Comparison of ENCODE assay signal across 21 cellular contexts in the genomic region with DNA sequence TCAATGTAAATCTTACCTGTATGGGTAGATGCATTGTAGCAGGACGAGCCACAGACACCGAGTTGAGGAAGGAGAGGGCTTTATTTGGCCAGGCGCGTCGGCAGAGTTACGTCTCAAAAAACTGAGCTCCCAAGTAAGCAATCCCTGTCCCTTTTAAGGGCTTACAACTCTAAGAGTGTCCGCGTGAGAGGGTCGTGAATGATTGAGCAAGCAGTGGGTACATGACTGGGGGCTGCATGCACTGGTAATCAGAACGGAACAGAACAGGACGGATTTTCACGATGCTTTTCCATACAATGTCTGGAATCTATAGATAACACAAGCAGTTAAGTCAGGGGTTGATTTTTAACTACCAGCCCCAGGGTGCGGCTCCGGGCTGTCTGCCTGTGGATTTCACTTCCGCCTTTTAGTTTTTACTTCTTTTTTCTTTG.
DNase-seq lines count a peak whose midpoint lies in the region; ATAC-seq, FAIRE-seq and TF ChIP-seq lines count a peak whose summit lies in the region.
"Had no signal": no experiment of that assay in that cellular context is flagged by ENCODE, and none has a peak within 500 bp of the region (broad histone marks: within the 10 kb centered on the region; RNA-seq: fewer than 3 reads in every experiment).

No MANE protein-coding gene starts in this region.

- H3K9ac ChIP-seq in H1 (replicated peaks in 1 of 4; ENCODE audit: extremely low read depth in 1 of 4, low read depth in 3 of 4, low read length in 3 of 4) (no peak overlapping the region), Karpas-422 (ENCODE audit: low read length) (no peak overlapping the region)

- H3K23me2 ChIP-seq in H1 (ENCODE audit: low read depth, low read length): no peaks in the 10 kb centered on the region

- no peak overlapping the region for H2BK120ac ChIP-seq in H1 (replicated peaks; ENCODE audit: low read depth, low read length)

- no peak overlapping the region for H3K56ac ChIP-seq in H1 (replicated peaks; ENCODE audit: insufficient read length, low read depth, low read length)

- DNase-seq in OCI-M1 (lab: John Stamatoyannopoulos, UW): peak; percentile 94
- no peak for DNase-seq in H1 (ENCODE audit: low read depth in 1 of 2, low spot score in 2 of 2)
- no peak for DNase-seq in progenitor cell of endocrine pancreas (ENCODE audit: low spot score, unreplicated experiment)
- DNase-seq in SHP77 (lab: John Stamatoyannopoulos, UW): no peak
- no peak for DNase-seq in superior temporal gyrus (ENCODE audit: extremely low spot score)
- DNase-seq in Karpas-422: no peak
- DNase-seq: activated CD4-positive, alpha-beta memory T cell treated with anti-CD3 and anti-CD28 coated beads for 36 hours; activated naive CD4-positive, alpha-beta T cell treated with anti-CD3 and anti-CD28 coated beads, Interleukin-2, amount 10 ng/mL, durations not matched to agents 7 days and 5 days; activated T-cell treated with anti-CD3 and anti-CD28 coated beads, Interleukin-2, amount 50 U/mL, for 24 hours; anterior cingulate cortex; caudate nucleus; CD8-positive, alpha-beta T cell; DND-41; NCI-H146; RPMI8226; testis; WERI-Rb-1 had no signal

- no peak overlapping the region for H4K8ac ChIP-seq in H1 (ENCODE audit: extremely low read depth, insufficient read depth, low read length)

- H3K27me3 ChIP-seq in H1 (replicated peaks in 1 of 4; ENCODE audit: control insufficient read depth in 3 of 4, extremely low read depth in 1 of 4, insufficient read depth in 3 of 4, low read length in 3 of 4) (no peaks in the 10 kb centered on the region), Karpas-422 (ENCODE audit: low read length) (no peaks in the 10 kb centered on the region)
- H3K27me3 ChIP-seq: testis had no signal

- no peak for TF ChIP-seq RAD21 in H1 (IDR thresholded peaks at IDR 0.05 in 1 of 2, conservative IDR thresholded peaks at IDR 0.05 in 1 of 2; ENCODE audit: low read depth in 2 of 2, low read length in 2 of 2)

- WGBS in H1 (ENCODE audit: extremely low coverage in 1 of 2, insufficient coverage in 1 of 2, insufficient read length in 1 of 2, insufficient replicate concordance in 2 of 2, low coverage in 1 of 2, low lambda C conversion rate in 2 of 2, missing lambda C conversion rate in 1 of 2), 2 experiments: 89% methylated on average over 10 of the region's 15 CpGs; no CpG with 5 or more reads in 1 of the 2 experiments

- no peak for TF ChIP-seq EP300 in H1 (IDR thresholded peaks at IDR 0.05; ENCODE audit: borderline replicate concordance in 1 of 2, low read depth in 2 of 2, low read length in 2 of 2)

- no peak overlapping the region for H3K4me2 ChIP-seq in H1 (ENCODE audit: insufficient read depth in 1 of 2, low read depth in 2 of 2, low read length in 2 of 2)
- H3K4me2 ChIP-seq in Karpas-422 (ENCODE audit: low read depth, low read length, poor library complexity, severe bottlenecking): no peak overlapping the region

- H3K79me1 ChIP-seq in H1 (ENCODE audit: low read depth, low read length): no peaks in the 10 kb centered on the region

- H2AK5ac ChIP-seq in H1 (ENCODE audit: low read depth, low read length): 0 out of 2 replicates have a peak overlapping the region, but pooled peaks have one; percentile 6

- peaks cover 0 to 5% (median 2%) of the 10 kb centered on the region in 4 experiments; a peak in 2 of 8 replicates for H3K36me3 ChIP-seq in H1 (ENCODE audit: control insufficient read depth in 2 of 4, insufficient read depth in 4 of 4, low read length in 3 of 4)
- H3K36me3 ChIP-seq in Karpas-422 (ENCODE audit: insufficient read depth, low read length): no peaks in the 10 kb centered on the region
- H3K36me3 ChIP-seq: WERI-Rb-1 had no signal

- H3K4me3 ChIP-seq in H1 (ENCODE audit: extremely low read depth in 1 of 4, insufficient read depth in 2 of 4, low read depth in 3 of 4, low read length in 4 of 4): no peak overlapping the region
- H3K4me3 ChIP-seq in Karpas-422 (ENCODE audit: low read length): no peak overlapping the region
- H3K4me3 ChIP-seq: testis had no signal

- H3K18ac ChIP-seq in H1 (ENCODE audit: extremely low read depth, low read length): no peak overlapping the region

- 0 out of 7 replicates have a peak, but pooled peaks cover 0 to 3% (median 0%) of the 10 kb centered on the region in 4 experiments for H3K4me1 ChIP-seq in H1 (replicated peaks in 1 of 4; ENCODE audit: control insufficient read depth in 3 of 4, insufficient read depth in 4 of 4, low read length in 3 of 4)
- no peaks in the 10 kb centered on the region for H3K4me1 ChIP-seq in Karpas-422 (ENCODE audit: low read length)
- H3K4me1 ChIP-seq: testis had no signal

- no peak overlapping the region for H4K5ac ChIP-seq in H1 (ENCODE audit: insufficient read length, low read depth, low read length)

- no peak overlapping the region for H2BK15ac ChIP-seq in H1 (ENCODE audit: low read length)

- H3K27ac ChIP-seq in H1 (ENCODE audit: low read depth, low read length) (no peak overlapping the region), Karpas-422 (ENCODE audit: low read length) (no peak overlapping the region)
- H3K27ac ChIP-seq: testis, WERI-Rb-1 had no signal

- 0 out of 2 replicates have a peak overlapping the region, but pooled peaks have one; percentile 27 for H2BK12ac ChIP-seq in H1 (ENCODE audit: low read depth, low read length)

- no peak for TF ChIP-seq CTCF in H1 (IDR thresholded peaks at IDR 0.05; ENCODE audit: control extremely low read depth in 1 of 3, insufficient read depth in 1 of 3, low read depth in 1 of 3, low read length in 3 of 3)
- no peak for TF ChIP-seq CTCF in progenitor cell of endocrine pancreas (IDR thresholded peaks at IDR 0.05; ENCODE audit: unreplicated experiment)

- H3K79me2 ChIP-seq in H1 (ENCODE audit: control insufficient read depth in 1 of 2, insufficient read depth in 2 of 2, low read length in 2 of 2) (no peaks in the 10 kb centered on the region), Karpas-422 (ENCODE audit: low read length) (no peaks in the 10 kb centered on the region)

- H4K91ac ChIP-seq in H1 (replicated peaks; ENCODE audit: insufficient read length, low read length): no peak overlapping the region

- H2BK5ac ChIP-seq in H1 (ENCODE audit: low read depth, low read length): no peak overlapping the region

- H3K23ac ChIP-seq in H1 (ENCODE audit: insufficient read length): no peak overlapping the region

- H3K4ac ChIP-seq in H1 (replicated peaks; ENCODE audit: insufficient read length, low read depth, low read length): no peak overlapping the region

- ATAC-seq in HG03139 (IDR thresholded peaks at IDR 0.05; ENCODE audit: unreplicated experiment): peak; percentile 48
- no peak for ATAC-seq in GM19463 (IDR thresholded peaks at IDR 0.05; ENCODE audit: unreplicated experiment)
- ATAC-seq: CD8-positive, alpha-beta T cell had no signal

- no peaks in the 10 kb centered on the region for H3K9me3 ChIP-seq in H1 (ENCODE audit: insufficient read depth in 2 of 2, low read depth in 1 of 2, low read length in 1 of 2)
- H3K9me3 ChIP-seq in Karpas-422 (ENCODE audit: low read length): no peaks in the 10 kb centered on the region
- H3K9me3 ChIP-seq: testis had no signal

- no peaks in the 10 kb centered on the region for H3K27me3 Mint-ChIP-seq in progenitor cell of endocrine pancreas
- H3K27me3 Mint-ChIP-seq: activated CD4-positive, alpha-beta memory T cell treated with anti-CD3 and anti-CD28 coated beads for 36 hours; activated naive CD4-positive, alpha-beta T cell treated with anti-CD3 and anti-CD28 coated beads, Interleukin-2, amount 10 ng/mL, durations not matched to agents 7 days and 5 days had no signal

- POLR2A ChIA-PET in H1 (lab: Charles Lee; ENCODE audit: partially characterized antibody): interaction anchor here (0.6 to 1.7 kb wide), 3 partner anchors 11 to 19 kb away, joined by 3 to 7 read pairs (median 6); no protein-coding TSS in a partner anchor

- H3K4me1 Mint-ChIP-seq in progenitor cell of endocrine pancreas (ENCODE audit: low read depth): peaks cover 6% of the 10 kb centered on the region
- H3K4me1 Mint-ChIP-seq: activated naive CD4-positive, alpha-beta T cell treated with anti-CD3 and anti-CD28 coated beads, Interleukin-2, amount 10 ng/mL, durations not matched to agents 7 days and 5 days had no signal

- CTCF ChIA-PET in H1 (lab: Charles Lee; ENCODE audit: partially characterized antibody): interaction anchor here (0.9 kb wide), 1 partner anchor 103 kb away, joined by 3 read pairs; no protein-coding TSS in a partner anchor

- peaks cover 2% of the 10 kb centered on the region for H3K36me3 Mint-ChIP-seq in progenitor cell of endocrine pancreas (ENCODE audit: insufficient read depth)
- H3K36me3 Mint-ChIP-seq: activated CD4-positive, alpha-beta memory T cell treated with anti-CD3 and anti-CD28 coated beads for 36 hours; activated naive CD4-positive, alpha-beta T cell treated with anti-CD3 and anti-CD28 coated beads, Interleukin-2, amount 10 ng/mL, durations not matched to agents 7 days and 5 days; CD8-positive, alpha-beta T cell had no signal

- FAIRE-seq in H1 (lab: Jason Lieb, UNC): no peak
- FAIRE-seq: frontal cortex, HTR-8/SVneo had no signal

- H3K9me3 Mint-ChIP-seq in progenitor cell of endocrine pancreas (ENCODE audit: low read depth): peaks cover 4% of the 10 kb centered on the region
- H3K9me3 Mint-ChIP-seq: activated CD4-positive, alpha-beta memory T cell treated with anti-CD3 and anti-CD28 coated beads for 36 hours; activated T-cell treated with anti-CD3 and anti-CD28 coated beads, Interleukin-2, amount 50 U/mL, for 24 hours; CD8-positive, alpha-beta T cell had no signal

- H3K9me2 ChIP-seq in Karpas-422 (replicated peaks; ENCODE audit: insufficient read depth, low read length): no peaks in the 10 kb centered on the region

- 0 out of 2 replicates have a peak overlapping the region, but pooled peaks have one; percentile 34 for H2BK20ac ChIP-seq in H1 (ENCODE audit: low read length)

- H4K20me1 ChIP-seq in H1 (replicated peaks in 1 of 2; ENCODE audit: control insufficient read depth in 1 of 2, insufficient read depth in 2 of 2, low read length in 2 of 2) (no peaks in the 10 kb centered on the region), Karpas-422 (ENCODE audit: insufficient read depth, low read depth, low read length) (no peaks in the 10 kb centered on the region)

- H3K4me3 Mint-ChIP-seq in progenitor cell of endocrine pancreas (ENCODE audit: low read depth): peak overlapping the region; percentile 33
- H3K4me3 Mint-ChIP-seq: activated CD4-positive, alpha-beta memory T cell treated with anti-CD3 and anti-CD28 coated beads for 36 hours; activated naive CD4-positive, alpha-beta T cell treated with anti-CD3 and anti-CD28 coated beads, Interleukin-2, amount 10 ng/mL, durations not matched to agents 7 days and 5 days; activated T-cell treated with anti-CD3 and anti-CD28 coated beads, Interleukin-2, amount 50 U/mL, for 24 hours; CD8-positive, alpha-beta T cell had no signal

- H2AFZ ChIP-seq in H1 (ENCODE audit: low read length) (no peak overlapping the region), Karpas-422 (ENCODE audit: low read length) (no peak overlapping the region)

- no peak overlapping the region for H3K14ac ChIP-seq in H1 (ENCODE audit: insufficient read length)

- H3K27ac Mint-ChIP-seq in progenitor cell of endocrine pancreas: peak overlapping the region; percentile 65
- H3K27ac Mint-ChIP-seq: activated CD4-positive, alpha-beta memory T cell treated with anti-CD3 and anti-CD28 coated beads for 36 hours; activated naive CD4-positive, alpha-beta T cell treated with anti-CD3 and anti-CD28 coated beads, Interleukin-2, amount 10 ng/mL, durations not matched to agents 7 days and 5 days; activated T-cell treated with anti-CD3 and anti-CD28 coated beads, Interleukin-2, amount 50 U/mL, for 24 hours; CD8-positive, alpha-beta T cell had no signal

- TF ChIP-seq POLR2A in H1 (IDR thresholded peaks at IDR 0.05; ENCODE audit: control extremely low read depth in 1 of 2, low read depth in 2 of 2, low read length in 2 of 2): no peak
